Comparison of ENCODE assay signal across 11 cellular contexts in genomic region chr15:90075420-90076289, GRCh38. TPM values are rescaled to one million over a fixed set of nuclear protein-coding genes. Genes with fewer than 3 reads are reported as not detected.
A peak's percentile ranks its signal among the peaks of the same experiment; 100 is the strongest.
DNase-seq lines count a peak whose midpoint lies in the region; ATAC-seq and TF ChIP-seq lines count a peak whose summit lies in the region.
"Had no signal": no experiment of that assay in that cellular context is flagged by ENCODE, and none has a peak within 500 bp of the region (broad histone marks: within the 10 kb centered on the region; RNA-seq: fewer than 3 reads in every experiment).

No MANE protein-coding gene starts in this region.

- peak; percentile 86 for DNase-seq in HPDE6-E6E7 (ENCODE audit: extremely low spot score)
- no peak for DNase-seq in SK-N-MC (ENCODE audit: low read depth, low spot score)
- no peak for DNase-seq in sigmoid colon
- DNase-seq in glomerular visceral epithelial cell (ENCODE audit: extremely low spot score) = no peak
- no peak for DNase-seq in NCI-H446 treated with DMSO at 0.1 percent for 48 hours (lab: John Stamatoyannopoulos, UW)
- DNase-seq in KG1 (lab: John Stamatoyannopoulos, UW) = no peak
- DNase-seq: dermis blood vessel endothelial cell, GF-D8, immature natural killer cell, retina had no signal

- peaks cover 0 to 19% (median 4%) of the 10 kb centered on the region in 3 donors for H3K4me1 ChIP-seq in gastroesophageal sphincter
- H3K4me1 ChIP-seq in sigmoid colon = peaks cover 0 to 16% (median 12%) of the 10 kb centered on the region in 4 donors

- H3K4me3 ChIP-seq in SK-N-MC (no peak overlapping the region), gastroesophageal sphincter (no peak overlapping the region), sigmoid colon (no peak overlapping the region)

- TF ChIP-seq EP300 in gastroesophageal sphincter (IDR thresholded peaks at IDR 0.05) (no peak), sigmoid colon (IDR thresholded peaks at IDR 0.05) (no peak)

- H3K27ac ChIP-seq in SK-N-MC = 0 out of 2 replicates have a peak overlapping the region, but pooled peaks have one; percentile 25
- H3K27ac ChIP-seq in gastroesophageal sphincter = peak overlapping the region in 3 of 4 donors; percentile 53 to 63 (median 56)
- peak overlapping the region; percentile 29 to 70 (median 33) for H3K27ac ChIP-seq in sigmoid colon

- H3K36me3 ChIP-seq in SK-N-MC (ENCODE audit: insufficient read depth, low read length) (peaks cover 16% of the 10 kb centered on the region; the same call in 1 of the 2 replicates), gastroesophageal sphincter (peaks cover 0 to 72% of the 10 kb centered on the region in 2 donors), sigmoid colon (peaks cover 0 to 72% (median 8%) of the 10 kb centered on the region in 4 donors)

- no peak for TF ChIP-seq POLR2A in gastroesophageal sphincter (IDR thresholded peaks at IDR 0.05)
- TF ChIP-seq POLR2A in sigmoid colon (IDR thresholded peaks at IDR 0.05) = no peak

- WGBS in gastroesophageal sphincter (ENCODE audit: low coverage in 1 of 2), 2 donors = 57 to 61% methylated on average over 6 to 7 of the region's 13 CpGs
- 66 to 80% methylated on average over 13 of the region's 13 CpGs for WGBS in sigmoid colon, 2 donors

- H3K9ac ChIP-seq in SK-N-MC (ENCODE audit: insufficient read length) = no peak overlapping the region

- peak; percentile 16 for ATAC-seq in gastroesophageal sphincter

- TF ChIP-seq CTCF in gastroesophageal sphincter (IDR thresholded peaks at IDR 0.05) = no peak
- no peak for TF ChIP-seq CTCF in sigmoid colon (IDR thresholded peaks at IDR 0.05)

- H3K9me3 ChIP-seq in SK-N-MC (ENCODE audit: low read depth, low read length) (no peaks in the 10 kb centered on the region), gastroesophageal sphincter (no peaks in the 10 kb centered on the region), sigmoid colon (no peaks in the 10 kb centered on the region)

- H3K27me3 ChIP-seq in gastroesophageal sphincter (no peaks in the 10 kb centered on the region), sigmoid colon (no peaks in the 10 kb centered on the region)

- intact Hi-C loops in sigmoid colon (cut with DNase I) = no loop called here

RNA-seq across cellular contexts. Expression of gene IDH2, which starts 26.6 kb away (rescaled TPM):
- total RNA-seq in gastroesophageal sphincter (100 to 1,000 TPM in 3 of 4 donors, 10 to 100 TPM in 1; 45.2 to 289 (median 132) TPM), sigmoid colon (100 to 1,000 TPM in 3 of 4 donors, 10 to 100 TPM in 1; 77.2 to 164 (median 116) TPM)
- 100 to 1,000 TPM in 1 of 3 donors, 10 to 100 TPM in 2; 43.8 to 210 (median 90.2) TPM for polyA plus RNA-seq in sigmoid colon
